Comparison of ENCODE assay signal across 33 cellular contexts in the genomic region with DNA sequence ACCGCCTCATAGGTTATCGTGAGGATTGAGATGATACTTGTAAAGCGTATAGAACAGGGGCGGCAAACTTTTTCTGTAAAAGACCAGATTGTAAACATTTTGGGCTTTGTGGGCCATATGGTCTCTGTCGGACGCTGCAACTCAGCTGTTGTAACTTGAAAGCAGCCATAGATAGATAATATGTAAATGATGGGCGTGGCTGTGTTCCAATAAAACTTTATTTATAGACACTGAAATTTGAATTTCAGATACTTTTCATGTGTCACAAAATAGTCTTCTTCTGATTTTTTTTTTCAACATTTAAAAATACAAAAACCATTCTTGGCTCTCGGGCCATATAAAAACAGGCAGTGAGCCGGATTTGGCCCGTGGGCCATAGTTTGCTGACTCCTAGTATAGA. TPM values are rescaled to one million over a fixed set of nuclear protein-coding genes. Genes with fewer than 3 reads are reported as not detected.
"Had no signal": no experiment of that assay in that cellular context is flagged by ENCODE, and none has a peak within 500 bp of the region (broad histone marks: within the 10 kb centered on the region; RNA-seq: fewer than 3 reads in every experiment).

No MANE protein-coding gene starts in this region.

- H3K27me3 ChIP-seq: colonic mucosa, foreskin keratinocyte, gastrocnemius medialis had no signal

- FAIRE-seq: colon, endometrium, endothelial cell of umbilical vein, frontal cortex had no signal

- H3K27ac ChIP-seq: colonic mucosa, coronary artery, dorsolateral prefrontal cortex, epithelial cell of prostate, esophagus muscularis mucosa, esophagus squamous epithelium, foreskin keratinocyte, gastrocnemius medialis, gastroesophageal sphincter, heart left ventricle, heart right ventricle had no signal

- H3K36me3 ChIP-seq: colonic mucosa, esophagus muscularis mucosa, esophagus squamous epithelium, gastrocnemius medialis, gastroesophageal sphincter, heart left ventricle, heart right ventricle had no signal

- DNase-seq: colonic mucosa; cortex of kidney; dermis blood vessel endothelial cell; dorsolateral prefrontal cortex; effector CD4-positive, alpha-beta T cell; effector CD8-positive, alpha-beta T cell; effector memory CD4-positive, alpha-beta T cell; effector memory CD8-positive, alpha-beta T cell; endodermal cell; erythroblast; esophagus squamous epithelium; foreskin fibroblast; foreskin keratinocyte; foreskin melanocyte; gastrocnemius medialis; glutamatergic neuron; head of caudate nucleus; heart left ventricle; heart right ventricle had no signal

- H3K4me1 ChIP-seq: colonic mucosa, foreskin keratinocyte, gastrocnemius medialis had no signal

- H3K4me3 ChIP-seq: colonic mucosa, coronary artery, dorsolateral prefrontal cortex, esophagus muscularis mucosa, esophagus squamous epithelium, gastrocnemius medialis, gastroesophageal sphincter, heart left ventricle, heart right ventricle had no signal

- ATAC-seq: effector memory CD8-positive, alpha-beta T cell; esophagus mucosa; foreskin keratinocyte; gastrocnemius medialis; gastroesophageal sphincter; heart left ventricle; heart right ventricle had no signal

- H3K9me3 ChIP-seq: colonic mucosa, esophagus muscularis mucosa, esophagus squamous epithelium, gastrocnemius medialis, gastroesophageal sphincter, heart left ventricle, heart right ventricle had no signal

RNA-seq across cellular contexts. Expression of gene ACTL8, which starts 15.9 kb away (rescaled TPM):
- total RNA-seq: dermis blood vessel endothelial cell, dermis microvascular lymphatic vessel endothelial cell, endodermal cell, endothelial cell of umbilical vein, epithelial cell of proximal tubule, esophagus muscularis mucosa, fibroblast of lung, fibroblast of villous mesenchyme, foreskin keratinocyte, gastrocnemius medialis, gastroesophageal sphincter, glomerular endothelial cell, heart left ventricle, heart right ventricle had no signal
- polyA plus RNA-seq: endothelial cell of umbilical vein, foreskin keratinocyte, heart left ventricle, heart right ventricle had no signal
